20 cellular contexts compared by ENCODE assay signal in the genomic region with DNA sequence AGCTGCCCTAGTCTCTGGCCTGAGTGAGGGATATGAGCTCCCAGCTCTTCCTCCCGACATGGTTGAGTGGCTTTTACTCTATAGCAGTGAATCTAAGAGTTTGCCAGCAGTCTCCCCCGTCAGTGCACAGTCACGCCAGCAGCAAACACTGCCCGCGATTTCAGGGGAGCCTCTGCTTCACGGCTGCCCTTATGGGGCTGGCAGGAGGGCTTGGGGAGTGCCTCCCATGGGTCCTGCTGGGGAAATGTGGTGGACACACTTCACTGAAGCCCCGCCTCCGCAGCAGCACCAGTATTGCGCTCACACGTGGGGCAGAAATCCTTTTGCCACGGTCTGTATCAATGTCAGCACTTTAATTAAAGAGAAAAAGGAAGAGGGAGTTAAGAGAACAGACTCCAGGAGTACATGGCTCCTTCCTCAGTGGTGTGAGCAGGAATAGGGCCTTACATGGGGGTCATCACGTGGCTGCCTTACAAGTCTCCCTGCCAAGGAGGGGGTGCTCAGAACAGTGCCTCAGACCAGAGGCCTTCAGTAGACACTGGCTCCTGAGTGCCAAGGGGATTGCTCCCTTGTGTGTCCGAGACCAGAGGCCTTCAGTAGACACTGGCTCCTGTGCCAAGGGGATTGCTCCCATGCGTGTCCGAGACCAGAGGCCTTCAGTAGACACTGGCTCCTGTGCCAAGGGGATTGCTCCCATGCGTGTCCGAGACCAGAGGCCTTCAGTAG. TPM values are rescaled to one million over a fixed set of nuclear protein-coding genes. Genes with fewer than 3 reads are reported as not detected.
A peak's percentile ranks its signal among the peaks of the same experiment; 100 is the strongest.
DNase-seq lines count a peak whose midpoint lies in the region; ATAC-seq, FAIRE-seq and TF ChIP-seq lines count a peak whose summit lies in the region.
"Had no signal": no experiment of that assay in that cellular context is flagged by ENCODE, and none has a peak within 500 bp of the region (broad histone marks: within the 10 kb centered on the region; RNA-seq: fewer than 3 reads in every experiment).

No MANE protein-coding gene starts in this region.

- no peak overlapping the region for H3K4me2 ChIP-seq in HepG2 (ENCODE audit: low read depth, low read length)
- H3K4me2 ChIP-seq: KMS-11 had no signal

- no peaks in the 10 kb centered on the region for H3K9me3 ChIP-seq in HepG2 (ENCODE audit: low read length)
- no peaks in the 10 kb centered on the region for H3K9me3 ChIP-seq in right lobe of liver
- no peaks in the 10 kb centered on the region for H3K9me3 ChIP-seq in Panc1 (ENCODE audit: control insufficient read depth, insufficient read depth, low read depth, low read length)
- H3K9me3 ChIP-seq in psoas muscle = no peaks in the 10 kb centered on the region
- H3K9me3 ChIP-seq: HAP-1 had no signal

- H3K36me3 ChIP-seq in HepG2 (replicated peaks in 1 of 2; ENCODE audit: control insufficient read depth in 1 of 2, insufficient read depth in 2 of 2, low read length in 2 of 2) (peaks cover 17 to 69% of the 10 kb centered on the region in 2 experiments), right lobe of liver (peaks cover 0 to 75% (median 21%) of the 10 kb centered on the region in 4 donors), Panc1 (ENCODE audit: control insufficient read depth, insufficient read depth, low read length) (peaks cover 8% of the 10 kb centered on the region), psoas muscle (ENCODE audit: insufficient read depth in 1 of 2, low read depth in 1 of 2) (peaks cover 7 to 99% of the 10 kb centered on the region in 2 donors)

- TF ChIP-seq CTCF in HepG2 (CRISPR knock-in tag; IDR thresholded peaks at IDR 0.05) (no peak), right lobe of liver (IDR thresholded peaks at IDR 0.05) (no peak), Panc1 (IDR thresholded peaks at IDR 0.05) (no peak), psoas muscle (IDR thresholded peaks at IDR 0.05) (no peak), foreskin keratinocyte (conservative IDR thresholded peaks at IDR 0.05) (no peak)

- POLR2A ChIA-PET in HepG2 (lab: Yijun Ruan, JAX) (no interaction called here), Panc1 (lab: Charles Lee) (no interaction called here)

- no peak overlapping the region for H3K9ac ChIP-seq in HepG2 (ENCODE audit: insufficient read depth, low read depth, low read length)
- H3K9ac ChIP-seq: KMS-11 had no signal

- H3K4me1 ChIP-seq in HepG2 (ENCODE audit: insufficient read depth, low read length) = no peaks in the 10 kb centered on the region
- no peaks in the 10 kb centered on the region for H3K4me1 ChIP-seq in right lobe of liver
- H3K4me1 ChIP-seq in Panc1 (ENCODE audit: control insufficient read depth, insufficient read depth, low read length) = no peaks in the 10 kb centered on the region
- H3K4me1 ChIP-seq in psoas muscle = no peaks in the 10 kb centered on the region
- no peaks in the 10 kb centered on the region for H3K4me1 ChIP-seq in foreskin keratinocyte
- H3K4me1 ChIP-seq: HAP-1 had no signal

- BruUV-seq in HepG2 (replicated peaks; lab: Mats Ljungman, UMichigan) (no TSS peak), Panc1 (replicated peaks; lab: Mats Ljungman, UMichigan) (no TSS peak)

- FAIRE-seq in HepG2 (lab: Jason Lieb, UNC) = no peak
- FAIRE-seq: GM12892 had no signal

- intact Hi-C loops in HepG2 (cut with micrococcal nuclease; ENCODE audit: unreplicated experiment) = no loop called here
- intact Hi-C loops in right lobe of liver (cut with DNase I) = no loop called here
- intact Hi-C loops in Panc1 (cut with micrococcal nuclease; ENCODE audit: unreplicated experiment) = no loop called here
- intact Hi-C loops in psoas muscle (cut with DNase I) = no loop called here

- TF ChIP-seq POLR2A in HepG2 (IDR thresholded peaks at IDR 0.05; ENCODE audit: insufficient read depth in 1 of 2, low read depth in 2 of 2, low read length in 2 of 2) (no peak), right lobe of liver (IDR thresholded peaks at IDR 0.05) (no peak)

- in situ Hi-C loops in HepG2 (cut with HindIII; ENCODE audit: extremely low pct_ligation_motif_present, low pct_unique_long_range_greater_than_20kb) (no loop called here), Panc1 (cut with HindIII; ENCODE audit: low pct_unique_long_range_greater_than_20kb, low sequenced_read_pairs) (no loop called here)

- no peak for TF ChIP-seq RAD21 in HepG2 (CRISPR knock-in tag; IDR thresholded peaks at IDR 0.05)

- no peak overlapping the region for H3K4me3 ChIP-seq in HepG2 (replicated peaks in 1 of 3; ENCODE audit: insufficient read depth in 1 of 3, low read depth in 2 of 3, low read length in 3 of 3)
- no peak overlapping the region for H3K4me3 ChIP-seq in right lobe of liver
- H3K4me3 ChIP-seq in Panc1 (ENCODE audit: low read depth in 2 of 2, low read length in 2 of 2) = no peak overlapping the region
- H3K4me3 ChIP-seq in psoas muscle = no peak overlapping the region
- H3K4me3 ChIP-seq: HAP-1 had no signal

- H2AFZ ChIP-seq in HepG2 (ENCODE audit: low read length) = no peak overlapping the region

- H4K20me1 ChIP-seq in HepG2 (ENCODE audit: insufficient read depth, low read length) = no peaks in the 10 kb centered on the region

- no peak for ATAC-seq in HepG2
- no peak for ATAC-seq in right lobe of liver
- ATAC-seq in Panc1 = 0 out of 2 replicates have a peak, but pooled peaks have one; percentile 22
- no peak for ATAC-seq in psoas muscle
- ATAC-seq in foreskin keratinocyte = no peak

- DNase-seq in HepG2 (ENCODE audit: low spot score) (no peak), right lobe of liver (no peak), Panc1 (ENCODE audit: low read depth, low spot score) (no peak), germinal center (ENCODE audit: low spot score) (peak; percentile 60), dermis blood vessel endothelial cell (no peak), psoas muscle (no peak), foreskin keratinocyte (no peak), NCI-H2107 treated with DMSO at 0.1 percent for 48 hours (lab: John Stamatoyannopoulos, UW; ENCODE audit: unreplicated experiment) (no peak)
- DNase-seq: 8988T; NCI-H1092; NCI-H1694; NCI-H2107; NCI-H345; NCI-H69; NK-92 treated with Interleukin-12 subunit alpha and Interleukin-12 subunit beta, amount 100 ng/mL, for 24 hours; SHP77 had no signal

- CTCF ChIA-PET in HepG2 (lab: Yijun Ruan, JAX; ENCODE audit: low intra/inter-chr PET ratio, low total read pairs) (no interaction called here), Panc1 (lab: Charles Lee) (interaction anchor here (0.6 kb wide), 1 partner anchor 1515 kb away, joined by 3 read pairs; no protein-coding TSS in a partner anchor)

- 94% methylated on average over 11 of the region's 17 CpGs for WGBS in HepG2 (ENCODE audit: low lambda C conversion rate)
- WGBS in right lobe of liver (ENCODE audit: insufficient coverage, low coverage, low lambda C conversion rate, missing lambda C conversion rate) = 86% methylated on average over 4 of the region's 17 CpGs
- 88 to 92% (median 92%) methylated on average over 13 to 15 of the region's 17 CpGs for WGBS in psoas muscle, 3 donors

- no peak overlapping the region for H3K27ac ChIP-seq in HepG2 (ENCODE audit: extremely low read length, insufficient read depth, low read length)
- H3K27ac ChIP-seq in right lobe of liver = no peak overlapping the region
- H3K27ac ChIP-seq in Panc1 (ENCODE audit: low read length) = no peak overlapping the region
- H3K27ac ChIP-seq in psoas muscle = no peak overlapping the region
- H3K27ac ChIP-seq in foreskin keratinocyte = no peak overlapping the region
- H3K27ac ChIP-seq: HL-60, KMS-11 had no signal

- TF ChIP-seq EP300 in HepG2 (IDR thresholded peaks at IDR 0.05; ENCODE audit: low read depth in 2 of 2, low read length in 2 of 2) (no peak), HepG2 (CRISPR knock-in tag; IDR thresholded peaks at IDR 0.05; ENCODE audit: borderline replicate concordance) (no peak)

- H3K79me2 ChIP-seq in HepG2 (ENCODE audit: insufficient read depth, low read length) = no peaks in the 10 kb centered on the region

- no peaks in the 10 kb centered on the region for H3K27me3 ChIP-seq in HepG2 (ENCODE audit: control insufficient read depth in 1 of 2, insufficient read depth in 2 of 2, low read length in 2 of 2)
- no peaks in the 10 kb centered on the region for H3K27me3 ChIP-seq in right lobe of liver
- H3K27me3 ChIP-seq in Panc1 (ENCODE audit: control insufficient read depth, insufficient read depth, low read length) = no peaks in the 10 kb centered on the region
- no peaks in the 10 kb centered on the region for H3K27me3 ChIP-seq in psoas muscle (ENCODE audit: insufficient read depth in 3 of 3, low read length in 2 of 3)
- H3K27me3 ChIP-seq in foreskin keratinocyte = no peaks in the 10 kb centered on the region

TF ChIP-seq in HepG2, 621 proteins besides CTCF, POLR2A, EP300 and RAD21 (continues in another document):
- TF ChIP-seq ZSCAN30 (CRISPR knock-in tag; IDR thresholded peaks at IDR 0.05) = peak; percentile 96; the same call in 1 of the 2 replicates

RNA-seq across cellular contexts. Expression of gene SFSWAP, which starts 55.7 kb away (rescaled TPM):
- total RNA-seq in HepG2 (2016; rRNA removed; fragmentation: Illumina TruSeq; extraction: Trizol) (17.5 and 27.7 TPM in 2 replicates), right lobe of liver (10 to 100 TPM in 5 of 6 experiments, 1 to 10 TPM in 1; 9.8 to 20.2 (median 13.1) TPM), Panc1 (2021; ENCODE audit: unreplicated experiment) (41.6 TPM), dermis blood vessel endothelial cell (16.9 and 20.6 TPM in 2 replicates), psoas muscle (10 to 100 TPM; 21.4 to 34.3 (median 23.3) TPM), foreskin keratinocyte (25.6 and 25.8 TPM in 2 replicates)
- 7.2 and 7.9 TPM in 2 replicates for total RNA-seq in HepG2 (2016; cell fraction: cytosol; rRNA removed; fragmentation: Illumina TruSeq; extraction: Trizol; ENCODE audit: low read depth)
- 15.1 and 26.9 TPM in 2 replicates for total RNA-seq in HepG2 (2016; cell fraction: insoluble cytoplasmic fraction; rRNA removed; fragmentation: Illumina TruSeq; extraction: Trizol)
- total RNA-seq in HepG2 (2016; cell fraction: membrane; rRNA removed; fragmentation: Illumina TruSeq; extraction: Trizol) = 10.8 and 11.0 TPM in 2 replicates
- 29.8 and 36.2 TPM in 2 replicates for total RNA-seq in HepG2 (2016; cell fraction: nucleus; rRNA removed; fragmentation: Illumina TruSeq; extraction: Trizol)
- polyA plus RNA-seq in HepG2 (2011; rRNA removed) (17.1 and 20.2 TPM in 2 replicates), psoas muscle (10 to 100 TPM; 19.4 to 27.5 (median 24.3) TPM), foreskin keratinocyte (15.6 and 18.5 TPM in 2 replicates)
- 5.4 and 8.3 TPM in 2 replicates for polyA plus RNA-seq in HepG2 (2011; cell fraction: cytosol; rRNA removed)
- polyA plus RNA-seq in HepG2 (2011; cell fraction: nucleus; rRNA removed) = 141 and 195 TPM in 2 replicates
- 22.3 and 23.2 TPM in 2 replicates for polyA plus RNA-seq in HepG2 (2012)
- 2.8 and 3.5 TPM in 2 replicates for polyA plus RNA-seq in HepG2 (2016; cell fraction: cytosol; fragmentation: Illumina TruSeq; extraction: Trizol; ENCODE audit: low read depth)
- polyA plus RNA-seq in HepG2 (2016; cell fraction: insoluble cytoplasmic fraction; fragmentation: Illumina TruSeq; extraction: Trizol; ENCODE audit: low read depth) = 23.0 and 24.3 TPM in 2 replicates
- polyA plus RNA-seq in HepG2 (2016; cell fraction: membrane; fragmentation: Illumina TruSeq; extraction: Trizol; ENCODE audit: low read depth) = 6.0 and 8.0 TPM in 2 replicates
- 58.2 and 63.9 TPM in 2 replicates for polyA plus RNA-seq in HepG2 (2016; cell fraction: nucleus; fragmentation: Illumina TruSeq; extraction: Trizol; ENCODE audit: insufficient read depth, low read depth)
- polyA minus RNA-seq in HepG2 (2011; rRNA and poly(A)+ RNA removed; ENCODE audit: low replicate concordance) = 37.5 and 46.2 TPM in 2 replicates
- polyA minus RNA-seq in HepG2 (2011; cell fraction: cytosol; rRNA and poly(A)+ RNA removed) = 5.8 and 7.3 TPM in 2 replicates
- polyA minus RNA-seq in HepG2 (2011; cell fraction: nucleus; rRNA and poly(A)+ RNA removed) = 47.1 and 67.0 TPM in 2 replicates
- 27.1 TPM for polyA plus RNA-seq in Panc1 (2012; ENCODE audit: insufficient read length)
